In the genomic region with DNA sequence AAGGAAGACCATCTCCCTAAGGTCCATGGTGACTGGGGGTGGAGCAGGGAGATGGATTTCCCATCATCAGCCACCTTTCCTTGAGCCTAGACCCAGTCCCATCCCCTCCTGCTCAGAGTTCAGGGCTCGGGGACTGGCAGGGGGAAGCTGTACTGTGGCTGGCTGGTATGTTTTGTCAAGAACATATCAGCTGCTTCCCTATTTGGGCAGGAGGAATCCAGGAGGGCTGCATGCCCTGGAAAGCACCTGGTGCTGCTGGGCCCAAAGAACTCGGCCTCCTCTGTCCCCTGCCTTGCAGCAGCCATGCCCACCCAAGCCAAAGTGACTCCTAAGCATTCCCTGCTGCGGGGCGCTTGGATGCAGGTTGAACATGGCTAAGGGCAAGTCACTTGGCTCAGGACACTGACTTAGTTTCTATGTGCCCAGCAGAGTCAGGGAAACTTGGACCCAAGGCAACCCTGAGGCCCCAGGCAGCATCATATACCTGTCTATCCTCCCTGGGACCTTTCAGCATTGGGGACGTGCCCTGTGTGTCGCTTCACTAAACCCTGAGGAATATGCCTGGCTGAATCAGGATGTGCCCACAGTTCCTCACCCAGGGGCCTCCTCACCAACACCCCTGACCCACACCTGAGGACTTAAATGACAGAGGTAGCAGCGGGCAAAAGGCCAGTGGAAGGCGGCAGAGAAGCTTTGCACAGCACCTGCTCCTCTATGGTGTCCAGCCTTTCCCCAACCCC, we compare ENCODE assay signal across 31 cellular contexts.
"Had no signal": no experiment of that assay in that cellular context is flagged by ENCODE, and none has a peak within 500 bp of the region (broad histone marks: within the 10 kb centered on the region; RNA-seq: fewer than 3 reads in every experiment).

No MANE protein-coding gene starts in this region.

- H3K27ac ChIP-seq: breast epithelium, colonic mucosa, gastrocnemius medialis, hepatocyte, right lobe of liver, skin epidermis, stomach, testis, transverse colon, uterus had no signal

- ATAC-seq: gastrocnemius medialis; naive thymus-derived CD4-positive, alpha-beta T cell; right lobe of liver; stimulated activated naive B cell treated with anti-CD40 and anti-IgM and Interleukin-4, amounts not matched to agents 10 μg/mL and 1 μg/mL and 100 μg/mL, for 72 hours; T-helper 17 cell had no signal

- H3K4me3 Mint-ChIP-seq: activated CD4-positive, alpha-beta memory T cell treated with anti-CD3 and anti-CD28 coated beads for 36 hours; activated CD4-positive, alpha-beta T cell treated with anti-CD3 and anti-CD28 coated beads, Interleukin-2, amount 10 ng/mL, durations not matched to agents 24 days and 14 days; activated T-helper 1 cell treated with anti-CD3 and anti-CD28 coated beads, Interleukin-12 subunit alpha, Interleukin-12 subunit beta, Interleukin-2, Interleukin-4 antibody, amounts not matched to agents 30 ng/mL and 10 ng/mL and 1 ng/mL, durations not matched to agents 14 hours and 24 hours and 36 hours; naive thymus-derived CD4-positive, alpha-beta T cell; neural crest cell; stimulated activated naive B cell treated with anti-CD40 and anti-IgM and Interleukin-4, amounts not matched to agents 10 μg/mL and 1 μg/mL and 100 μg/mL, for 72 hours; T-helper 17 cell had no signal

- DNase-seq: activated CD4-positive, alpha-beta memory T cell treated with anti-CD3 and anti-CD28 coated beads for 36 hours; activated CD4-positive, alpha-beta T cell treated with anti-CD3 and anti-CD28 coated beads, Interleukin-2, amount 10 ng/mL, durations not matched to agents 24 days and 14 days; activated CD4-positive, CD25-positive, alpha-beta regulatory T cell treated with anti-CD3 and anti-CD28 coated beads, Interleukin-2, amount 50 U/mL, for 72 hours; activated CD8-positive, alpha-beta memory T cell treated with anti-CD3 and anti-CD28 coated beads, Interleukin-2, amount 50 U/mL, for 4 hours; activated effector memory CD4-positive, alpha-beta T cell treated with anti-CD3 and anti-CD28 coated beads, Interleukin-2, amount 50 U/mL, for 16 hours; activated naive CD4-positive, alpha-beta T cell treated with anti-CD3 and anti-CD28 coated beads, Interleukin-2, amount 50 U/mL, for 16 hours; activated T-cell treated with anti-CD3 and anti-CD28 coated beads, Interleukin-2, amount 50 U/mL, for 1 hour; amniotic stem cell; colonic mucosa; effector memory CD4-positive, alpha-beta T cell; erythroblast; gastrocnemius medialis; left colon; naive thymus-derived CD4-positive, alpha-beta T cell; occipital lobe; posterior cingulate gyrus; SK-N-SH; stimulated activated CD4-positive, alpha-beta T cell treated with anti-CD3 and anti-CD28 coated beads, Interleukin-1b, Interleukin-23, amount 100 ng/mL, for 48 hours; stimulated activated naive B cell treated with anti-CD40 and anti-IgM and Interleukin-4, amounts not matched to agents 10 μg/mL and 1 μg/mL and 100 μg/mL, for 72 hours; T-helper 17 cell; testis; transverse colon; uterus had no signal

- H3K27me3 ChIP-seq: breast epithelium, colonic mucosa, gastrocnemius medialis, right lobe of liver, testis, uterus had no signal

- H3K27ac Mint-ChIP-seq: activated CD4-positive, alpha-beta memory T cell treated with anti-CD3 and anti-CD28 coated beads for 36 hours; activated CD4-positive, alpha-beta T cell treated with anti-CD3 and anti-CD28 coated beads, Interleukin-2, amount 10 ng/mL, durations not matched to agents 24 days and 14 days; activated T-helper 1 cell treated with anti-CD3 and anti-CD28 coated beads, Interleukin-12 subunit alpha, Interleukin-12 subunit beta, Interleukin-2, Interleukin-4 antibody, amounts not matched to agents 30 ng/mL and 10 ng/mL and 1 ng/mL, durations not matched to agents 14 hours and 24 hours and 36 hours; naive thymus-derived CD4-positive, alpha-beta T cell; stimulated activated naive B cell treated with anti-CD40 and anti-IgM and Interleukin-4, amounts not matched to agents 10 μg/mL and 1 μg/mL and 100 μg/mL, for 72 hours; T-helper 17 cell had no signal

- H3K9me3 Mint-ChIP-seq: activated CD4-positive, alpha-beta memory T cell treated with anti-CD3 and anti-CD28 coated beads for 36 hours; activated CD4-positive, alpha-beta T cell treated with anti-CD3 and anti-CD28 coated beads, Interleukin-2, amount 10 ng/mL, durations not matched to agents 24 days and 14 days; activated T-helper 1 cell treated with anti-CD3 and anti-CD28 coated beads, Interleukin-12 subunit alpha, Interleukin-12 subunit beta, Interleukin-2, Interleukin-4 antibody, amounts not matched to agents 30 ng/mL and 10 ng/mL and 1 ng/mL, durations not matched to agents 14 hours and 24 hours and 36 hours; naive thymus-derived CD4-positive, alpha-beta T cell; neural crest cell; stimulated activated naive B cell treated with anti-CD40 and anti-IgM and Interleukin-4, amounts not matched to agents 10 μg/mL and 1 μg/mL and 100 μg/mL, for 72 hours had no signal

- H3K36me3 ChIP-seq: breast epithelium, colonic mucosa, gastrocnemius medialis, right lobe of liver, stomach, transverse colon, uterus had no signal

- H3K27me3 Mint-ChIP-seq: activated CD4-positive, alpha-beta memory T cell treated with anti-CD3 and anti-CD28 coated beads for 36 hours; activated CD4-positive, alpha-beta T cell treated with anti-CD3 and anti-CD28 coated beads, Interleukin-2, amount 10 ng/mL, durations not matched to agents 24 days and 14 days had no signal

- H3K4me1 ChIP-seq: breast epithelium, colonic mucosa, uterus had no signal

- H3K36me3 Mint-ChIP-seq: activated CD4-positive, alpha-beta memory T cell treated with anti-CD3 and anti-CD28 coated beads for 36 hours; naive thymus-derived CD4-positive, alpha-beta T cell had no signal

- H3K9me3 ChIP-seq: breast epithelium, colonic mucosa, gastrocnemius medialis, right lobe of liver, SK-N-SH, stomach, testis, transverse colon, uterus had no signal

- FAIRE-seq: keratinocyte had no signal

- H3K4me3 ChIP-seq: breast epithelium, colonic mucosa, gastrocnemius medialis, hepatocyte, right lobe of liver, skin epidermis, stomach, testis, transverse colon, uterus had no signal
